Comparison of ENCODE assay signal across 8 cellular contexts in genomic region chr3:72996473-72997333, GRCh38. TPM values are rescaled to one million over a fixed set of nuclear protein-coding genes. Genes with fewer than 3 reads are reported as not detected.
A peak's percentile ranks its signal among the peaks of the same experiment; 100 is the strongest.
DNase-seq lines count a peak whose midpoint lies in the region; ATAC-seq and TF ChIP-seq lines count a peak whose summit lies in the region.

TSS of gene PPP4R2 (plus strand) at chr3:72996811. CDS start at chr3:72997038, 227 bp downstream.

- peak within 1 kb of the TSS; percentile 93 for H3K27ac Mint-ChIP-seq in activated CD4-positive, alpha-beta T cell treated with anti-CD3 and anti-CD28 coated beads for 36 hours

- DNase-seq in AG10803 (ENCODE audit: low read depth) (peak; percentile 92), NCI-H460 (ENCODE audit: extremely low read depth, low read depth) (peak; percentile 81), choroid plexus epithelial cell (ENCODE audit: low read depth) (peak; percentile 88)
- peak; percentile 94 for DNase-seq in activated CD4-positive, alpha-beta T cell treated with anti-CD3 and anti-CD28 coated beads for 36 hours
- peak; percentile 85 to 88 for DNase-seq in stimulated activated CD4-positive, alpha-beta T cell treated with anti-CD3 and anti-CD28 coated beads, Interleukin-1b, Interleukin-23, amount 100 ng/mL, for 4 hours (ENCODE audit: low read depth in 2 of 2)

- ATAC-seq in GM18907 (IDR thresholded peaks at IDR 0.05; ENCODE audit: unreplicated experiment) (peak; percentile 89), HG03139 (IDR thresholded peaks at IDR 0.05; ENCODE audit: unreplicated experiment) (peak; percentile 91)
- peak; percentile 88 for ATAC-seq in activated CD4-positive, alpha-beta T cell treated with anti-CD3 and anti-CD28 coated beads for 36 hours

- peak within 1 kb of the TSS; percentile 97 for H3K27ac ChIP-seq in layer of hippocampus (ENCODE audit: low read depth, low read length)

- POLR2A ChIA-PET in activated CD4-positive, alpha-beta T cell treated with anti-CD3 and anti-CD28 coated beads for 36 hours (lab: Charles Lee), result interaction anchor here (0.6 kb wide), 1 partner anchor 144 kb away, joined by 3 read pairs; no protein-coding TSS in a partner anchor

- H3K27me3 ChIP-seq in layer of hippocampus (ENCODE audit: control insufficient read depth, insufficient read depth, low read length), result no peaks in the 10 kb centered on the region

- intact Hi-C loops in activated CD4-positive, alpha-beta T cell treated with anti-CD3 and anti-CD28 coated beads for 36 hours (cut with DNase I, micrococcal nuclease), result loop anchor here (1.0 to 10.0 kb wide), 8 partner anchors 19 to 1272 kb away; partner anchors contain the start of genes SHQ1 (in 2 of the 2) and EIF4E3 (in 1 of the 2)

- peak within 1 kb of the TSS; percentile 85 for H3K4me3 Mint-ChIP-seq in activated CD4-positive, alpha-beta T cell treated with anti-CD3 and anti-CD28 coated beads for 36 hours

- no peaks in the 10 kb centered on the region for H3K27me3 Mint-ChIP-seq in activated CD4-positive, alpha-beta T cell treated with anti-CD3 and anti-CD28 coated beads for 36 hours

- TF ChIP-seq CTCF in AG10803 (conservative IDR thresholded peaks at IDR 0.05; ENCODE audit: low read length) (no peak), choroid plexus epithelial cell (conservative IDR thresholded peaks at IDR 0.05; ENCODE audit: low read depth, low read length) (peak; percentile 16)

- H3K4me1 Mint-ChIP-seq in activated CD4-positive, alpha-beta T cell treated with anti-CD3 and anti-CD28 coated beads for 36 hours, result peaks cover 35% of the 10 kb centered on the region

- H3K4me3 ChIP-seq in AG10803 (ENCODE audit: low read length) (peak within 1 kb of the TSS; percentile 73), choroid plexus epithelial cell (ENCODE audit: low read depth, low read length) (peak within 1 kb of the TSS; percentile 92)

- H3K36me3 Mint-ChIP-seq in activated CD4-positive, alpha-beta T cell treated with anti-CD3 and anti-CD28 coated beads for 36 hours (ENCODE audit: low read depth), result peaks cover 37% of the 10 kb centered on the region

- CTCF ChIA-PET in activated CD4-positive, alpha-beta T cell treated with anti-CD3 and anti-CD28 coated beads for 36 hours (lab: Charles Lee), result interaction anchor here (0.7 to 5.9 kb wide), 4 partner anchors 9 to 568 kb away, joined by 3 to 29 read pairs (median 3); no protein-coding TSS in a partner anchor

- H3K9me3 Mint-ChIP-seq in activated CD4-positive, alpha-beta T cell treated with anti-CD3 and anti-CD28 coated beads for 36 hours (ENCODE audit: low read depth), result no peaks in the 10 kb centered on the region

RNA-seq across cellular contexts. Expression of gene PPP4R2, which starts in this region (rescaled TPM):
- total RNA-seq in NCI-H460 (2014; rRNA removed; shearing (Covaris generic)), result 45.4 and 48.6 TPM in 2 replicates
- polyA plus RNA-seq in NCI-H460 (2014; cell fraction: nucleus; rRNA removed), result 19.4 and 29.9 TPM in 2 replicates
- 10 to 100 TPM; 75.1 to 91.5 TPM for total RNA-seq in activated CD4-positive, alpha-beta T cell treated with anti-CD3 and anti-CD28 coated beads for 36 hours

Comparison
In these comparisons a context has a peak if more than half of its experiments do, and no peak if none do; other contexts are left out.
1. Peak in every context shown above with its lines: DNase-seq, ATAC-seq, H3K4me3 ChIP-seq and H3K27ac ChIP-seq.